ENCODE assay signal across 8 cellular contexts in the genomic region with DNA sequence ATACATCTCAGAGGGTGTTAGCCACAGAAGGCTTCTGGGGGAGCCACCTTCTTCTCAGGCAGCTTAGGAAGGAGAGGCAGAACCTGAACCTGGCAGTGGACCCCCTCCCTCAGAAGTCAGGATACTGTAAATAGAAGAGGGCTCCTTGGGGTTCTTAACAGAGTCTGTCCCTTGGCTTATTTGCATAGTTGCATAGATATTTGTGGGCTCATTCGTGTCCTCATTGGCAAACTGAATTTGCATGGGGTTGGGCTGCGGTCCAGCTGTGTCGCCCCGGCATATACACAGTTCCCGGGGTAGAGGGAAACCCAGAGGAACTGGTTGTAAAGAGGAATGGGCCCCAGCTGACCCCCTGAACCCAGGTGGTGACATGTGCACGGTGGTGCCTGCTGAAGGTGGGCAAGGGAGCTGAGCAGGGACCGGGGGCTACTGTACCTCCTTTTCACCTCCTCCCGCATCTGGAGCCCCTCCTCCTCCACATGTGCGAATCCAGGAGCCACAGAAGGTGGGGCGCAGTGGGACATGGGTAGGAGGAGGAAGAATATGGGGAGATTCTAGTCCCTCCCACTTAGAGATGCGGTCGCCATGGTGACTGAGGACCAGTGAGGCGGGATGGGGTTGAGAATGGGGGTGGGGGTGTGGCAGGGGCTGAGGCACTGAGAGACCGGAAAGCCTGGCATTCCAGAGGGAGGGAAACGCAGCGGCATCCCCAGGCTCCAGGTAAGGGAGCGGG.
DNase-seq lines count a peak whose midpoint lies in the region; ATAC-seq and TF ChIP-seq lines count a peak whose summit lies in the region.

No MANE protein-coding gene starts in this region.

- H3K4me3 ChIP-seq in iPS DF 6.9 (ENCODE audit: low read length): no peak overlapping the region; the same call in 1 of the 2 replicates

- no CpG with 5 or more reads among the region's 17 CpGs for WGBS in iPS DF 6.9 (ENCODE audit: insufficient coverage, insufficient read length)

- peaks cover 13% of the 10 kb centered on the region; the same call in 1 of the 2 replicates for H3K4me1 ChIP-seq in iPS DF 6.9 (ENCODE audit: control insufficient read depth, insufficient read depth, low read length)

- in situ Hi-C loops in GM13977 (cut with MboI; ENCODE audit: low pct_unique_long_range_greater_than_20kb, low sequenced_read_pairs, unreplicated experiment): loop anchor here (10.0 kb wide), 1 partner anchor 75 kb away; no protein-coding TSS in a partner anchor

- H3K27me3 ChIP-seq in iPS DF 6.9 (ENCODE audit: control insufficient read depth, insufficient read depth, low read length): no peaks in the 10 kb centered on the region

- peak; percentile 40 for ATAC-seq in HG03432 (IDR thresholded peaks at IDR 0.05; ENCODE audit: unreplicated experiment)

- DNase-seq in GM13977 (ENCODE audit: low spot score) (peak; percentile 71), GM20000 (ENCODE audit: low spot score) (peak; percentile 73), iPS DF 6.9 (ENCODE audit: low read depth, low spot score) (peak; percentile 93), HPDE6-E6E7 (ENCODE audit: extremely low spot score) (no peak), NCI-H2081 treated with DMSO at 0.1 percent for 48 hours (lab: John Stamatoyannopoulos, UW) (no peak), DMS79 treated with DMSO at 0.1 percent for 48 hours (lab: John Stamatoyannopoulos, UW) (no peak), hippocampal formation (lab: John Stamatoyannopoulos, UW) (no peak)

- no peak overlapping the region for H3K27ac ChIP-seq in iPS DF 6.9 (ENCODE audit: low read length)

- H3K36me3 ChIP-seq in iPS DF 6.9 (ENCODE audit: control insufficient read depth, insufficient read depth, low read length): no peaks in the 10 kb centered on the region

- no peaks in the 10 kb centered on the region for H3K9me3 ChIP-seq in iPS DF 6.9 (ENCODE audit: control insufficient read depth, insufficient read depth, low read length)

- TF ChIP-seq CTCF in GM13977 (IDR thresholded peaks at IDR 0.05; ENCODE audit: extremely low read depth, insufficient read depth, missing control alignments) (no peak), GM20000 (IDR thresholded peaks at IDR 0.05; ENCODE audit: extremely low read depth, missing control alignments) (no peak)

Comparison
In these comparisons a context has a peak if more than half of its experiments do, and no peak if none do; other contexts are left out.
1. DNase-seq: peak in GM13977 (single experiment), GM20000 (single experiment) and iPS DF 6.9 (single experiment); none in HPDE6-E6E7 (single experiment), NCI-H2081 treated with DMSO at 0.1 percent for 48 hours (single experiment), DMS79 treated with DMSO at 0.1 percent for 48 hours (single experiment) and hippocampal formation (0 of 2).